ENCODE assay signal across 24 cellular contexts in the genomic region with DNA sequence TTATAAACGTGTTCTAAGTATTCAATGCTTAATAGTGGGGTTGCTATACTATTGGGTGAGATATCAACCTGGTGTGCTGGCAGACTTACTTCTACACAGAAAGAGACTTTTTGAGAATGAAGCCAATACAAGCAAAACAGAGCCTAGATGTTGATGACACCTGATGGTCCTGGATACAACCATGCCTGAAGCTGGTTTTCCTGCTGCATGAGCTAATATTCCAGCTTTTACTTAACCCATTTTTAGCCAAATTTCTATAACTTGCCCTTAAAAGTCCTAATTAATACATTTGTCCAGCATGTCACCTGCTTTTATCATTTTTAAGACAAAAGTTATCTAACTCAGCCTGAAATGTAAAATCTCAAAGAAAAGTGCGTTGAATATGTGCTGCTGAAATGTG.
DNase-seq lines count a peak whose midpoint lies in the region; ATAC-seq, FAIRE-seq and TF ChIP-seq lines count a peak whose summit lies in the region.
"Had no signal": no experiment of that assay in that cellular context is flagged by ENCODE, and none has a peak within 500 bp of the region (broad histone marks: within the 10 kb centered on the region; RNA-seq: fewer than 3 reads in every experiment).

No MANE protein-coding gene starts in this region.

- H2AFZ ChIP-seq in SK-N-SH (ENCODE audit: low read depth) (peak overlapping the region; percentile 11; the same call in 1 of the 2 replicates), GM12878 (ENCODE audit: control insufficient read depth, low read depth, low read length) (no peak overlapping the region)

- no peaks in the 10 kb centered on the region for H3K9me2 ChIP-seq in SK-N-SH

- H3K4me3 ChIP-seq in left ventricle myocardium inferior = no peak overlapping the region
- no peak overlapping the region for H3K4me3 ChIP-seq in SK-N-SH (ENCODE audit: low read depth in 2 of 2, low read length in 1 of 2)
- H3K4me3 ChIP-seq in GM12878 = no peak overlapping the region
- H3K4me3 ChIP-seq: A549; BLaER1 treated with 17β-estradiol and CSF1 and Interleukin-3, amounts not matched to agents 10 nM and 100 nM had no signal

- H3K9me3 ChIP-seq in left ventricle myocardium inferior (replicated peaks) (no peaks in the 10 kb centered on the region), SK-N-SH (no peaks in the 10 kb centered on the region), GM12878 (replicated peaks; ENCODE audit: control insufficient read depth, insufficient read depth, low read length) (no peaks in the 10 kb centered on the region)
- H3K9me3 ChIP-seq: A549, Caco-2 had no signal

- DNase-seq in left ventricle myocardium inferior = no peak
- DNase-seq in Right ventricle myocardium inferior (ENCODE audit: missing footprints) = no peak
- DNase-seq in SK-N-SH = no peak
- no peak for DNase-seq in GM12878 (ENCODE audit: low read depth, low spot score)
- no peak for DNase-seq in midbrain (lab: John Stamatoyannopoulos, UW)
- DNase-seq in dedifferentiated amniotic fluid mesenchymal stem cell (ENCODE audit: extremely low spot score) = no peak
- DNase-seq: AML-193; Caco-2; Calu3; CD4-positive, alpha-beta T cell; CD8-positive, alpha-beta T cell; DMS153; DMS53; DMS79; DND-41; EL; GDM1 had no signal

- H3F3A ChIP-seq in SK-N-SH (replicated peaks; ENCODE audit: insufficient read depth) = peaks cover 20% of the 10 kb centered on the region

- POLR2A ChIA-PET in SK-N-SH (lab: Yijun Ruan, JAX) = no interaction called here
- POLR2A ChIA-PET in GM12878 (lab: Charles Lee) = no interaction called here

- no peak for ATAC-seq in Right ventricle myocardium inferior
- ATAC-seq in GM12878 = no peak
- ATAC-seq: A549; CD8-positive, alpha-beta T cell had no signal

- TF ChIP-seq RAD21 in SK-N-SH (IDR thresholded peaks at IDR 0.05; ENCODE audit: low read length) (no peak), GM12878 (IDR thresholded peaks at IDR 0.05; ENCODE audit: insufficient read depth, low read depth, low read length) (no peak)

- peaks cover 6% of the 10 kb centered on the region for H3K4me1 ChIP-seq in left ventricle myocardium inferior
- 0 out of 4 replicates have a peak, but pooled peaks cover 0 to 9% of the 10 kb centered on the region in 2 experiments for H3K4me1 ChIP-seq in SK-N-SH (ENCODE audit: control insufficient read depth in 1 of 2, insufficient read depth in 2 of 2, low read depth in 1 of 2, low read length in 1 of 2)
- no peaks in the 10 kb centered on the region for H3K4me1 ChIP-seq in GM12878 (ENCODE audit: control insufficient read depth, insufficient read depth, low read length)
- H3K4me1 ChIP-seq: A549; BLaER1 treated with 17β-estradiol and CSF1 and Interleukin-3, amounts not matched to agents 10 nM and 100 nM; Caco-2 had no signal

- TF ChIP-seq CTCF in left ventricle myocardium inferior (IDR thresholded peaks at IDR 0.05; ENCODE audit: borderline replicate concordance) = no peak
- no peak for TF ChIP-seq CTCF in SK-N-SH (IDR thresholded peaks at IDR 0.05)
- no peak for TF ChIP-seq CTCF in GM12878 (IDR thresholded peaks at IDR 0.05 in 2 of 3, conservative IDR thresholded peaks at IDR 0.05 in 1 of 3; ENCODE audit: control insufficient read depth in 2 of 3, extremely low read depth in 1 of 3, insufficient read depth in 1 of 3, low read depth in 3 of 3, low read length in 3 of 3)

- TF ChIP-seq EP300 in SK-N-SH (IDR thresholded peaks at IDR 0.05; ENCODE audit: borderline replicate concordance in 1 of 2, low read depth in 1 of 2, low read length in 1 of 2) (no peak), GM12878 (IDR thresholded peaks at IDR 0.05; ENCODE audit: borderline replicate concordance in 1 of 2, control insufficient read depth in 1 of 2, low read depth in 2 of 2, low read length in 2 of 2) (no peak)

- RAD21 ChIA-PET in GM12878 (lab: Charles Lee; ENCODE audit: unreplicated experiment) = no interaction called here

- SMC1A ChIA-PET in GM12878 (lab: Charles Lee; ENCODE audit: uncharacterized antibody, unreplicated experiment) = no interaction called here

- no peaks in the 10 kb centered on the region for H4K20me1 ChIP-seq in SK-N-SH (ENCODE audit: insufficient read depth)
- H4K20me1 ChIP-seq in GM12878 (ENCODE audit: control insufficient read depth, insufficient read depth) = no peaks in the 10 kb centered on the region
- H4K20me1 ChIP-seq: BLaER1 treated with 17β-estradiol and CSF1 and Interleukin-3, amounts not matched to agents 10 nM and 100 nM had no signal

- H3K79me2 ChIP-seq in SK-N-SH (ENCODE audit: insufficient read depth) = no peaks in the 10 kb centered on the region
- H3K79me2 ChIP-seq in GM12878 (ENCODE audit: control insufficient read depth, insufficient read depth, low read length) = no peaks in the 10 kb centered on the region

- H3K27me3 ChIP-seq in left ventricle myocardium inferior (ENCODE audit: low read depth) = no peaks in the 10 kb centered on the region
- H3K27me3 ChIP-seq in SK-N-SH (ENCODE audit: insufficient read depth) = no peaks in the 10 kb centered on the region
- H3K27me3 ChIP-seq in GM12878 (replicated peaks in 1 of 2; ENCODE audit: control insufficient read depth in 2 of 2, insufficient read depth in 2 of 2, low read length in 1 of 2) = no peaks in the 10 kb centered on the region
- H3K27me3 ChIP-seq: BLaER1 treated with 17β-estradiol and CSF1 and Interleukin-3, amounts not matched to agents 10 nM and 100 nM had no signal

- CTCF ChIA-PET in SK-N-SH (lab: Yijun Ruan, JAX) (no interaction called here), GM12878 (lab: Yijun Ruan, JAX) (no interaction called here)

- H3K27ac ChIP-seq in left ventricle myocardium inferior (replicated peaks) = peak overlapping the region; percentile 55
- peak overlapping the region in 1 of 2 experiments; percentile 44; a peak in 1 of 4 replicates for H3K27ac ChIP-seq in SK-N-SH (ENCODE audit: low read depth in 2 of 2, low read length in 1 of 2)
- H3K27ac ChIP-seq in GM12878 (ENCODE audit: control insufficient read depth, insufficient read depth) = no peak overlapping the region
- H3K27ac ChIP-seq: 22Rv1; A549; BLaER1 treated with 17β-estradiol and CSF1 and Interleukin-3, amounts not matched to agents 10 nM and 100 nM; C4-2B had no signal

- intact Hi-C loops in left ventricle myocardium inferior (cut with micrococcal nuclease) = no loop called here
- intact Hi-C loops in Right ventricle myocardium inferior (cut with DNase I) = no loop called here
- intact Hi-C loops in GM12878 (cut with micrococcal nuclease; ENCODE audit: unreplicated experiment) = no loop called here

- FAIRE-seq in GM12878 (lab: Jason Lieb, UNC) = no peak
- FAIRE-seq: A549, D721Med, GM12891, GM19239 had no signal

- H3K9ac ChIP-seq in SK-N-SH (no peak overlapping the region), GM12878 (ENCODE audit: control insufficient read depth, insufficient read depth, low read length) (no peak overlapping the region)
- H3K9ac ChIP-seq: BLaER1 treated with 17β-estradiol and CSF1 and Interleukin-3, amounts not matched to agents 10 nM and 100 nM had no signal

- no peaks in the 10 kb centered on the region for H3K36me3 ChIP-seq in left ventricle myocardium inferior
- H3K36me3 ChIP-seq in SK-N-SH (replicated peaks in 1 of 2; ENCODE audit: control insufficient read depth in 1 of 2, insufficient read depth in 2 of 2, low read length in 1 of 2) = no peaks in the 10 kb centered on the region
- H3K36me3 ChIP-seq in GM12878 (ENCODE audit: control insufficient read depth in 2 of 2, insufficient read depth in 2 of 2, low read length in 1 of 2) = no peaks in the 10 kb centered on the region
- H3K36me3 ChIP-seq: BLaER1 treated with 17β-estradiol and CSF1 and Interleukin-3, amounts not matched to agents 10 nM and 100 nM had no signal

- TF ChIP-seq POLR2A in GM12878 (IDR thresholded peaks at IDR 0.05; ENCODE audit: low read depth, low read length) = no peak

- BruUV-seq in GM12878 (replicated peaks; lab: Mats Ljungman, UMichigan) = no TSS peak

- H3K4me2 ChIP-seq in SK-N-SH = peak overlapping the region; percentile 48; the same call in 1 of the 2 replicates
- no peak overlapping the region for H3K4me2 ChIP-seq in GM12878 (ENCODE audit: control insufficient read depth, insufficient read depth)
- H3K4me2 ChIP-seq: A549; BLaER1 treated with 17β-estradiol and CSF1 and Interleukin-3, amounts not matched to agents 10 nM and 100 nM had no signal

- WGBS in SK-N-SH (ENCODE audit: low lambda C conversion rate) = 11% methylated on average over 2 of the region's 2 CpGs
- 13% methylated on average over 2 of the region's 2 CpGs for WGBS in GM12878 (ENCODE audit: insufficient coverage, insufficient replicate concordance, low lambda C conversion rate, missing lambda C conversion rate)

- in situ Hi-C loops in GM12878 (cut with MboI) = no loop called here

TF ChIP-seq in GM12878, 131 proteins besides CTCF, POLR2A, EP300 and RAD21:
- TF ChIP-seq ETV6 (conservative IDR thresholded peaks at IDR 0.05 in 1 of 2, IDR thresholded peaks at IDR 0.05 in 1 of 2; ENCODE audit: borderline replicate concordance in 1 of 2, low read depth in 1 of 2) (peak in 1 of 2 experiments; percentile 53; a peak in 1 of 4 replicates), NFXL1 (IDR thresholded peaks at IDR 0.05; ENCODE audit: borderline replicate concordance) (0 out of 2 replicates have a peak, but pooled peaks have one; percentile 52), SUPT20H (IDR thresholded peaks at IDR 0.05; ENCODE audit: borderline replicate concordance, control insufficient read depth, low read depth, low read length) (no peak)
